In genomic region chr7:150451097-150451793, GRCh38 we compare ENCODE assay signal across 9 cellular contexts. TPM values are rescaled to one million over a fixed set of nuclear protein-coding genes. Genes with fewer than 3 reads are reported as not detected.
DNase-seq lines count a peak whose midpoint lies in the region; ATAC-seq and TF ChIP-seq lines count a peak whose summit lies in the region.
"Had no signal": no experiment of that assay in that cellular context is flagged by ENCODE, and none has a peak within 500 bp of the region (broad histone marks: within the 10 kb centered on the region; RNA-seq: fewer than 3 reads in every experiment).

No MANE protein-coding gene starts in this region.

- H2AFZ ChIP-seq in PC-9, result no peak overlapping the region

- intact Hi-C loops in activated T-helper 2 cell treated with anti-CD3 and anti-CD28 coated beads, Interferon-gamma antibody, Interleukin-2, Interleukin-4, amounts not matched to agents 10 μg/mL and 5 μg/mL and 100 μg/mL, durations not matched to agents 14 hours and 24 hours and 36 hours (cut with micrococcal nuclease), result loop anchor here (1.0 to 2.0 kb wide), 3 partner anchors 64 to 236 kb away; no protein-coding TSS in a partner anchor
- intact Hi-C loops in right lobe of liver (cut with DNase I) (no loop called here), PC-9 (cut with micrococcal nuclease; ENCODE audit: unreplicated experiment) (no loop called here)

- peak overlapping the region; percentile 96 for H3K4me3 Mint-ChIP-seq in activated T-helper 2 cell treated with anti-CD3 and anti-CD28 coated beads, Interferon-gamma antibody, Interleukin-2, Interleukin-4, amounts not matched to agents 10 μg/mL and 5 μg/mL and 100 μg/mL, durations not matched to agents 14 hours and 24 hours and 36 hours (ENCODE audit: low read depth)

- peak overlapping the region; percentile 44 to 76 (median 57) for H3K27ac ChIP-seq in right lobe of liver
- no peak overlapping the region for H3K27ac ChIP-seq in PC-9

- peak; percentile 36 for TF ChIP-seq POLR2A in right lobe of liver (IDR thresholded peaks at IDR 0.05)

- H3K36me3 Mint-ChIP-seq in activated T-helper 2 cell treated with anti-CD3 and anti-CD28 coated beads, Interferon-gamma antibody, Interleukin-2, Interleukin-4, amounts not matched to agents 10 μg/mL and 5 μg/mL and 100 μg/mL, durations not matched to agents 14 hours and 24 hours and 36 hours (ENCODE audit: low read depth), result peaks cover 31% of the 10 kb centered on the region

- ATAC-seq in GM18511 (IDR thresholded peaks at IDR 0.05; ENCODE audit: unreplicated experiment) (peak; percentile 58), HG03521 (IDR thresholded peaks at IDR 0.05; ENCODE audit: unreplicated experiment) (peak; percentile 31), right lobe of liver (peak; percentile 50 to 63 (median 60))

- BruUV-seq in PC-9 (replicated peaks; lab: Mats Ljungman, UMichigan), result no TSS peak

- no peaks in the 10 kb centered on the region for H3K9me2 ChIP-seq in PC-9 (ENCODE audit: insufficient read depth)

- H3K9me3 ChIP-seq in right lobe of liver (no peaks in the 10 kb centered on the region), PC-9 (ENCODE audit: insufficient read depth, low read depth) (no peaks in the 10 kb centered on the region)

- H3K4me1 Mint-ChIP-seq in activated T-helper 2 cell treated with anti-CD3 and anti-CD28 coated beads, Interferon-gamma antibody, Interleukin-2, Interleukin-4, amounts not matched to agents 10 μg/mL and 5 μg/mL and 100 μg/mL, durations not matched to agents 14 hours and 24 hours and 36 hours (ENCODE audit: low read depth), result peaks cover 59% of the 10 kb centered on the region

- no peaks in the 10 kb centered on the region for H3K27me3 Mint-ChIP-seq in activated T-helper 2 cell treated with anti-CD3 and anti-CD28 coated beads, Interferon-gamma antibody, Interleukin-2, Interleukin-4, amounts not matched to agents 10 μg/mL and 5 μg/mL and 100 μg/mL, durations not matched to agents 14 hours and 24 hours and 36 hours (ENCODE audit: low read depth)

- peaks cover 15% of the 10 kb centered on the region for H3K9me3 Mint-ChIP-seq in activated T-helper 2 cell treated with anti-CD3 and anti-CD28 coated beads, Interferon-gamma antibody, Interleukin-2, Interleukin-4, amounts not matched to agents 10 μg/mL and 5 μg/mL and 100 μg/mL, durations not matched to agents 14 hours and 24 hours and 36 hours

- no peaks in the 10 kb centered on the region for H3F3A ChIP-seq in PC-9 (ENCODE audit: insufficient read depth, low read depth)

- H4K20me1 ChIP-seq in PC-9 (ENCODE audit: insufficient read depth), result no peaks in the 10 kb centered on the region

- H3K27me3 ChIP-seq in right lobe of liver, result no peaks in the 10 kb centered on the region
- peaks cover 95% of the 10 kb centered on the region for H3K27me3 ChIP-seq in PC-9 (ENCODE audit: insufficient read depth, low read depth)

- peak; percentile 54 for DNase-seq in activated T-helper 2 cell treated with anti-CD3 and anti-CD28 coated beads, Interferon-gamma antibody, Interleukin-2, Interleukin-4, amounts not matched to agents 10 μg/mL and 5 μg/mL and 100 μg/mL, durations not matched to agents 14 hours and 24 hours and 36 hours (ENCODE audit: low spot score)
- DNase-seq in right lobe of liver (peak; percentile 56 to 74 (median 65)), PC-9 (no peak), NOMO-1 treated with dmso at 0.1 percent for 144 hours (lab: John Stamatoyannopoulos, UW; ENCODE audit: unreplicated experiment) (no peak), NCI-H1105 (lab: John Stamatoyannopoulos, UW) (no peak)
- DNase-seq in stimulated activated CD8-positive, alpha-beta memory T cell treated with anti-CD3 and anti-CD28 coated beads, Interleukin-2, amount 100 ng/mL, for 1 hour (ENCODE audit: low read depth in 2 of 2), result peak; percentile 40 to 47

- POLR2A ChIA-PET in PC-9 (lab: Charles Lee; ENCODE audit: unreplicated experiment), result no interaction called here

- no peak for TF ChIP-seq CTCF in right lobe of liver (IDR thresholded peaks at IDR 0.05)
- no peak for TF ChIP-seq CTCF in PC-9 (conservative IDR thresholded peaks at IDR 0.05)

- H3K27ac Mint-ChIP-seq in activated T-helper 2 cell treated with anti-CD3 and anti-CD28 coated beads, Interferon-gamma antibody, Interleukin-2, Interleukin-4, amounts not matched to agents 10 μg/mL and 5 μg/mL and 100 μg/mL, durations not matched to agents 14 hours and 24 hours and 36 hours, result peak overlapping the region; percentile 94

- no peaks in the 10 kb centered on the region for H3K79me2 ChIP-seq in PC-9 (ENCODE audit: low read depth)

- H3K4me1 ChIP-seq in right lobe of liver (peaks cover 0 to 15% (median 6%) of the 10 kb centered on the region in 4 donors), PC-9 (replicated peaks; ENCODE audit: insufficient read depth) (no peaks in the 10 kb centered on the region)

- no peak overlapping the region for H3K4me2 ChIP-seq in PC-9

- H3K4me3 ChIP-seq in right lobe of liver (peak overlapping the region; percentile 39 to 52 (median 41)), PC-9 (no peak overlapping the region)

- 52% methylated on average over 12 of the region's 19 CpGs for WGBS in right lobe of liver (ENCODE audit: insufficient coverage, low coverage, low lambda C conversion rate, missing lambda C conversion rate)

- no peaks in the 10 kb centered on the region for H3K36me3 ChIP-seq in right lobe of liver
- H3K36me3 ChIP-seq in PC-9 (ENCODE audit: low read depth), result no peaks in the 10 kb centered on the region

- CTCF ChIA-PET in PC-9 (lab: Charles Lee), result no interaction called here

RNA-seq across cellular contexts. Expression of gene GIMAP8, which starts 0.8 kb away (rescaled TPM):
- 6.1 and 7.0 TPM in 2 replicates for total RNA-seq in activated T-helper 2 cell treated with anti-CD3 and anti-CD28 coated beads, Interferon-gamma antibody, Interleukin-2, Interleukin-4, amounts not matched to agents 10 μg/mL and 5 μg/mL and 100 μg/mL, durations not matched to agents 14 hours and 24 hours and 36 hours
- total RNA-seq in right lobe of liver, result 1 to 10 TPM; 2.7 to 10.0 (median 6.2) TPM
- total RNA-seq in PC-9 (2021), result not detected in 2 replicates
- total RNA-seq: H1 had no signal

Comparison
In these comparisons a context has a peak if more than half of its experiments do, and no peak if none do; other contexts are left out.
1. DNase-seq: peak in activated T-helper 2 cell treated with anti-CD3 and anti-CD28 coated beads, Interferon-gamma antibody, Interleukin-2, Interleukin-4, amounts not matched to agents 10 μg/mL and 5 μg/mL and 100 μg/mL, durations not matched to agents 14 hours and 24 hours and 36 hours (single experiment), right lobe of liver (3 of 3) and stimulated activated CD8-positive, alpha-beta memory T cell treated with anti-CD3 and anti-CD28 coated beads, Interleukin-2, amount 100 ng/mL, for 1 hour (2 of 2); none in PC-9 (0 of 2), NOMO-1 treated with dmso at 0.1 percent for 144 hours (single experiment) and NCI-H1105 (single experiment).
2. Peak in every context shown above with its lines, with median percentiles within 50 percentile points of each other: ATAC-seq.